In the genomic region with DNA sequence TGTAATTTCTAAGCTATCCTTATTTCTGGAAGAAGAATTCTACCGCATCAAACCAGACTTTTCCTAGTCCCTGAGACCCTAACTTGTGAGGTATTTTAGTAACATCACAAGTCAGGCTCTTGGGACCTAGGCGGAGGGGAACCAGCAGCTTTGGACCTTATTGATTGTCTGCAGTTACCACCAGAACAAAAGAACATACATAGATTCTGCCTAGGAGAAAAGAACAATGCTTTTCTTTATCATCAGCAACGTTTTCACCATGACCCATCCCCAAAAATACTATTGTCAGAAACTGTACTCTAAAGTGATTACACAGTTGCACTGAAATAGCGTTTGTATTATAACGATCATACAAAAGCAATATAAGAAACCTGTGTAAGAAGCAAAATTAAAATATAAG, we compare ENCODE assay signal across 21 cellular contexts.
"Had no signal": no experiment of that assay in that cellular context is flagged by ENCODE, and none has a peak within 500 bp of the region (broad histone marks: within the 10 kb centered on the region; RNA-seq: fewer than 3 reads in every experiment).

No MANE protein-coding gene starts in this region.

- H3K9me3 ChIP-seq: ascending aorta, esophagus squamous epithelium, gastrocnemius medialis, tibial artery had no signal

- H3K36me3 ChIP-seq: ascending aorta, brain microvascular endothelial cell, esophagus squamous epithelium, gastrocnemius medialis, neural progenitor cell, tibial artery, WERI-Rb-1 had no signal

- H3K9ac ChIP-seq: neural progenitor cell had no signal

- H3K27me3 ChIP-seq: ascending aorta, brain microvascular endothelial cell, esophagus squamous epithelium, gastrocnemius medialis, neural progenitor cell, tibial artery had no signal

- H3K4me3 ChIP-seq: ascending aorta, coronary artery, gastrocnemius medialis, neural progenitor cell, tibial artery had no signal

- H3K4me2 ChIP-seq: neural progenitor cell had no signal

- H2AFZ ChIP-seq: neural progenitor cell had no signal

- H3K27ac ChIP-seq: ascending aorta, brain microvascular endothelial cell, coronary artery, esophagus squamous epithelium, gastrocnemius medialis, neural progenitor cell, tibial artery, WERI-Rb-1 had no signal

- DNase-seq: activated CD4-positive, alpha-beta T cell treated with anti-CD3 and anti-CD28 coated beads, Interleukin-2, amount 10 ng/mL, durations not matched to agents 7 days and 5 days; activated CD4-positive, CD25-positive, alpha-beta regulatory T cell treated with anti-CD3 and anti-CD28 coated beads, Interleukin-2, amount 50 U/mL, for 72 hours; activated CD8-positive, alpha-beta T cell treated with anti-CD3 and anti-CD28 coated beads, Interleukin-2, amount 10 ng/mL, durations not matched to agents 7 days and 5 days; activated gamma-delta T cell; activated naive CD4-positive, alpha-beta T cell treated with anti-CD3 and anti-CD28 coated beads, Interleukin-2, amount 50 U/mL, for 16 hours; activated naive CD8-positive, alpha-beta T cell treated with anti-CD3 and anti-CD28 coated beads, Interleukin-2, amount 50 U/mL, for 24 hours; brain microvascular endothelial cell; endodermal cell; esophagus squamous epithelium; gastrocnemius medialis; islet precursor cell; left colon; mesendoderm; naive B cell; small intestine; stimulated activated CD4-positive, alpha-beta T cell treated with anti-CD3 and anti-CD28 coated beads, Interleukin-2, amount 100 ng/mL, for 24 hours; tibial artery; WERI-Rb-1 had no signal
